8 cellular contexts compared by ENCODE assay signal in the genomic region with DNA sequence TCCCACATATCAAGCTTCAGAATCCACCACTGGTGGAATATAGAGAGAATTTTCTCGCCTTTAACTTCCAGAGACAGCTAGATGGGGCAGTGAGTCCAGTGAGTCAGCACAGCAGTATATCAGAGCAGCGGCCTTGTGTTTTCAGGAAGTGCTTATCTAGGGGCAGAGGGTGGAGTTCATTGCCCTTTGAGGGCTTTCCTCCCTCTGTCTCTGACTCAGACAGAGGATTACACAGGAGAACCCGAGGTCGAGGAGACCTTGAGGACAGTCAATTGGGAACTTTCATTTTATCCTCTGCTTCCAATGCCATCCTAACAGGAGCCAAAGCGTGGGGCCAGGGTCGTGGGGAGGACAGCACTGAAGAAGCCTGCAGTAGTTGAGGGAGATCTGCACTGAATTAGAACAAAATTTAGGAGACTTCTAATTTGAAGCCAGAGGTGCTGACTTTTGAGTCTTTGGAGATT.
A peak's percentile ranks its signal among the peaks of the same experiment; 100 is the strongest.
DNase-seq lines count a peak whose midpoint lies in the region; ATAC-seq and TF ChIP-seq lines count a peak whose summit lies in the region.

No MANE protein-coding gene starts in this region.

- ATAC-seq in GM21723 (IDR thresholded peaks at IDR 0.05; ENCODE audit: unreplicated experiment), result peak; percentile 79
- no peak for ATAC-seq in GM18858 (IDR thresholded peaks at IDR 0.05; ENCODE audit: unreplicated experiment)
- no peak for ATAC-seq in HG03139 (IDR thresholded peaks at IDR 0.05; ENCODE audit: unreplicated experiment)

- peak; percentile 30 for DNase-seq in BE2C
- peak; percentile 90 for DNase-seq in MV-4-11 (lab: John Stamatoyannopoulos, UW)
- DNase-seq in activated effector memory CD4-positive, alpha-beta T cell treated with anti-CD3 and anti-CD28 coated beads, Interleukin-2, amount 50 U/mL, for 16 hours, result peak; percentile 68
- no peak for DNase-seq in putamen (ENCODE audit: low spot score)

- H3K4me1 ChIP-seq in BE2C (peaks cover 22% of the 10 kb centered on the region), liver (ENCODE audit: control insufficient read depth in 4 of 4, insufficient read depth in 4 of 4, low read length in 3 of 4) (peaks cover 13 to 69% (median 46%) of the 10 kb centered on the region in 4 donors)

- H3K27ac ChIP-seq in liver (ENCODE audit: low read depth in 1 of 2, low read length in 2 of 2), result peak overlapping the region; percentile 83 to 89

- H3K36me3 ChIP-seq in BE2C (no peaks in the 10 kb centered on the region), liver (ENCODE audit: control insufficient read depth in 4 of 4, insufficient read depth in 3 of 4, low read depth in 1 of 4, low read length in 3 of 4) (no peaks in the 10 kb centered on the region)

- TF ChIP-seq RAD21 in liver (IDR thresholded peaks at IDR 0.05), result peak; percentile 83 to 85

- no peaks in the 10 kb centered on the region for H3K9me3 ChIP-seq in BE2C
- H3K9me3 ChIP-seq in liver (ENCODE audit: control insufficient read depth in 4 of 4, low read length in 3 of 4), result no peaks in the 10 kb centered on the region

- H3K27me3 ChIP-seq in BE2C, result no peaks in the 10 kb centered on the region
- H3K27me3 ChIP-seq in liver (ENCODE audit: control insufficient read depth in 4 of 4, insufficient read depth in 4 of 4, low read length in 3 of 4), result no peaks in the 10 kb centered on the region

- 10% methylated on average over 6 of the region's 6 CpGs for WGBS in liver

- peak; percentile 11; the same call in 1 of the 2 replicates for TF ChIP-seq CTCF in BE2C (IDR thresholded peaks at IDR 0.05; ENCODE audit: low read depth, low read length)
- TF ChIP-seq CTCF in liver (IDR thresholded peaks at IDR 0.05; ENCODE audit: low read depth, low read length, missing input control), result peak; percentile 42

- H3K4me3 ChIP-seq in BE2C (ENCODE audit: low read depth, low read length) (no peak overlapping the region), liver (ENCODE audit: low read depth in 1 of 3, low read length in 3 of 3) (peak overlapping the region in 1 of 3 donors; percentile 21)

- H3K9ac ChIP-seq in liver (ENCODE audit: low read depth in 1 of 2, low read length in 2 of 2), result no peak overlapping the region

TF ChIP-seq in liver, 16 proteins besides CTCF, POLR2A, EP300 and RAD21:
- TF ChIP-seq HNF4A (conservative IDR thresholded peaks at IDR 0.05) (peak; percentile 93 to 94), EGR1 (IDR thresholded peaks at IDR 0.05; ENCODE audit: low read depth in 2 of 2) (peak in 1 of 2 donors; percentile 65), GABPA (IDR thresholded peaks at IDR 0.05 in 1 of 2, conservative IDR thresholded peaks at IDR 0.05 in 1 of 2) (peak in 1 of 2 donors; percentile 59), NR2F2 (IDR thresholded peaks at IDR 0.05) (peak; percentile 100), TAF1 (conservative IDR thresholded peaks at IDR 0.05) (peak; percentile 29), FOXA2 (IDR thresholded peaks at IDR 0.05) (peak; percentile 66), YY1 (IDR thresholded peaks at IDR 0.05) (peak; percentile 83), JUND (IDR thresholded peaks at IDR 0.05) (peak; percentile 99), HNF4G (IDR thresholded peaks at IDR 0.05) (peak; percentile 85), SP1 (IDR thresholded peaks at IDR 0.05) (peak; percentile 94), FOXA1 (IDR thresholded peaks at IDR 0.05) (peak; percentile 64), RXRA (IDR thresholded peaks at IDR 0.05) (peak; percentile 99 to 100)
- TF ChIP-seq, protein P1, sequence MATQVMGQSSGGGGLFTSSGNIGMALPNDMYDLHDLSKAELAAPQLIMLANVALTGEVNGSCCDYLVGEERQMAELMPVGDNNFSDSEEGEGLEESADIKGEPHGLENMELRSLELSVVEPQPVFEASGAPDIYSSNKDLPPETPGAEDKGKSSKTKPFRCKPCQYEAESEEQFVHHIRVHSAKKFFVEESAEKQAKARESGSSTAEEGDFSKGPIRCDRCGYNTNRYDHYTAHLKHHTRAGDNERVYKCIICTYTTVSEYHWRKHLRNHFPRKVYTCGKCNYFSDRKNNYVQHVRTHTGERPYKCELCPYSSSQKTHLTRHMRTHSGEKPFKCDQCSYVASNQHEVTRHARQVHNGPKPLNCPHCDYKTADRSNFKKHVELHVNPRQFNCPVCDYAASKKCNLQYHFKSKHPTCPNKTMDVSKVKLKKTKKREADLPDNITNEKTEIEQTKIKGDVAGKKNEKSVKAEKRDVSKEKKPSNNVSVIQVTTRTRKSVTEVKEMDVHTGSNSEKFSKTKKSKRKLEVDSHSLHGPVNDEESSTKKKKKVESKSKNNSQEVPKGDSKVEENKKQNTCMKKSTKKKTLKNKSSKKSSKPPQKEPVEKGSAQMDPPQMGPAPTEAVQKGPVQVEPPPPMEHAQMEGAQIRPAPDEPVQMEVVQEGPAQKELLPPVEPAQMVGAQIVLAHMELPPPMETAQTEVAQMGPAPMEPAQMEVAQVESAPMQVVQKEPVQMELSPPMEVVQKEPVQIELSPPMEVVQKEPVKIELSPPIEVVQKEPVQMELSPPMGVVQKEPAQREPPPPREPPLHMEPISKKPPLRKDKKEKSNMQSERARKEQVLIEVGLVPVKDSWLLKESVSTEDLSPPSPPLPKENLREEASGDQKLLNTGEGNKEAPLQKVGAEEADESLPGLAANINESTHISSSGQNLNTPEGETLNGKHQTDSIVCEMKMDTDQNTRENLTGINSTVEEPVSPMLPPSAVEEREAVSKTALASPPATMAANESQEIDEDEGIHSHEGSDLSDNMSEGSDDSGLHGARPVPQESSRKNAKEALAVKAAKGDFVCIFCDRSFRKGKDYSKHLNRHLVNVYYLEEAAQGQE (IDR thresholded peaks at IDR 0.05), result peak; percentile 70
- TF ChIP-seq, protein P2, sequence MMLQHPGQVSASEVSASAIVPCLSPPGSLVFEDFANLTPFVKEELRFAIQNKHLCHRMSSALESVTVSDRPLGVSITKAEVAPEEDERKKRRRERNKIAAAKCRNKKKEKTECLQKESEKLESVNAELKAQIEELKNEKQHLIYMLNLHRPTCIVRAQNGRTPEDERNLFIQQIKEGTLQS (IDR thresholded peaks at IDR 0.05), result peak; percentile 96
- TF ChIP-seq, protein P3, sequence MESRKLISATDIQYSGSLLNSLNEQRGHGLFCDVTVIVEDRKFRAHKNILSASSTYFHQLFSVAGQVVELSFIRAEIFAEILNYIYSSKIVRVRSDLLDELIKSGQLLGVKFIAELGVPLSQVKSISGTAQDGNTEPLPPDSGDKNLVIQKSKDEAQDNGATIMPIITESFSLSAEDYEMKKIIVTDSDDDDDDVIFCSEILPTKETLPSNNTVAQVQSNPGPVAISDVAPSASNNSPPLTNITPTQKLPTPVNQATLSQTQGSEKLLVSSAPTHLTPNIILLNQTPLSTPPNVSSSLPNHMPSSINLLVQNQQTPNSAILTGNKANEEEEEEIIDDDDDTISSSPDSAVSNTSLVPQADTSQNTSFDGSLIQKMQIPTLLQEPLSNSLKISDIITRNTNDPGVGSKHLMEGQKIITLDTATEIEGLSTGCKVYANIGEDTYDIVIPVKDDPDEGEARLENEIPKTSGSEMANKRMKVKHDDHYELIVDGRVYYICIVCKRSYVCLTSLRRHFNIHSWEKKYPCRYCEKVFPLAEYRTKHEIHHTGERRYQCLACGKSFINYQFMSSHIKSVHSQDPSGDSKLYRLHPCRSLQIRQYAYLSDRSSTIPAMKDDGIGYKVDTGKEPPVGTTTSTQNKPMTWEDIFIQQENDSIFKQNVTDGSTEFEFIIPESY (IDR thresholded peaks at IDR 0.05), result peak; percentile 73
- TF ChIP-seq, protein P4, sequence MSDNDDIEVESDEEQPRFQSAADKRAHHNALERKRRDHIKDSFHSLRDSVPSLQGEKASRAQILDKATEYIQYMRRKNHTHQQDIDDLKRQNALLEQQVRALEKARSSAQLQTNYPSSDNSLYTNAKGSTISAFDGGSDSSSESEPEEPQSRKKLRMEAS (IDR thresholded peaks at IDR 0.05), result peak; percentile 98
TF ChIP-seq in liver: peak in this region for 16.
